ENCODE assay signal across 8 cellular contexts in the genomic region with DNA sequence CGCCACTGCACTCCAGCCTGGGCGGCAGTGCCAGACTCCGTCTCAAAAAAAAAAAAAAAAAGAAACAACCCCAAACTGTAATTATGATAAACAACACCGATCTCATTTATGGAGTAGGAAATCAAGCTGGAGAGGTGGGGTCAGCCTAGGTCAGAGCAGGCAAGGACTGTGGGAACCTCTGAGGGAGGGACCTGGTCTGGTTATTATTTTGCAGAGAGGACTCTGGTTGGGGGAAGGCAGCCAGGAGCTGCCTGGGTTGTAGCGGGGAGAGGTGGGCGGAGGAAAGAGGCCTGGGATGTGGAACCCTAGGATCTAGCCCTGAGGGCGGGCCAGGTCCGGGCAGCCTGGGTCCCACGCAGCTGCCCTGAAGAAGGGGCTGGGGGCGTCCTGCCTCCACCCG. TPM values are rescaled to one million over a fixed set of nuclear protein-coding genes. Genes with fewer than 3 reads are reported as not detected.
DNase-seq lines count a peak whose midpoint lies in the region; ATAC-seq and TF ChIP-seq lines count a peak whose summit lies in the region.

No MANE protein-coding gene starts in this region.

- H3K23ac ChIP-seq in mesenchymal stem cell (ENCODE audit: low read length in 2 of 2) = no peak overlapping the region

- H4K8ac ChIP-seq in mesenchymal stem cell (ENCODE audit: low read length) = peak overlapping the region; percentile 98

- no peak for DNase-seq in AG09309 (ENCODE audit: low read depth)
- peak; percentile 79 for DNase-seq in NCI-H2227 (lab: John Stamatoyannopoulos, UW; ENCODE audit: unreplicated experiment)
- DNase-seq in cardiac fibroblast (ENCODE audit: low read depth in 2 of 2) = peak in 1 of 2 donors; percentile 37
- no peak for DNase-seq in mesenchymal stem cell
- DNase-seq in upper lobe of right lung = no peak

- no peak overlapping the region for H2BK15ac ChIP-seq in mesenchymal stem cell (ENCODE audit: low read depth, poor library complexity, severe bottlenecking)

- H3K4me2 ChIP-seq in mesenchymal stem cell (ENCODE audit: low read length, poor library complexity, severe bottlenecking) = peak overlapping the region; percentile 30

- peak overlapping the region; percentile 63 for H3K9ac ChIP-seq in mesenchymal stem cell (ENCODE audit: low read length)

- peak overlapping the region; percentile 50 for H3K4me3 ChIP-seq in AG09309 (ENCODE audit: control insufficient read depth, low read depth, low read length)
- peak overlapping the region; percentile 46 to 55 for H3K4me3 ChIP-seq in cardiac fibroblast (replicated peaks in 1 of 2; ENCODE audit: low read depth in 2 of 2, low read length in 2 of 2)
- peak overlapping the region; percentile 57 to 72 for H3K4me3 ChIP-seq in mesenchymal stem cell (ENCODE audit: insufficient read depth in 1 of 2, low read depth in 1 of 2, low read length in 2 of 2)
- peak overlapping the region; percentile 66 for H3K4me3 ChIP-seq in upper lobe of right lung

- H3K79me1 ChIP-seq in mesenchymal stem cell (replicated peaks; ENCODE audit: low read length, poor library complexity, severe bottlenecking) = no peaks in the 10 kb centered on the region

- no peak overlapping the region for H2AFZ ChIP-seq in mesenchymal stem cell (ENCODE audit: low read depth, low read length)

- peak overlapping the region; percentile 81 for H4K91ac ChIP-seq in mesenchymal stem cell (ENCODE audit: low read length)

- ATAC-seq in GM18861 (IDR thresholded peaks at IDR 0.05; ENCODE audit: unreplicated experiment) = peak; percentile 14
- ATAC-seq in upper lobe of right lung = peak; percentile 50
- ATAC-seq in HG02884 (IDR thresholded peaks at IDR 0.05; ENCODE audit: unreplicated experiment) = no peak
- ATAC-seq in GM19324 (IDR thresholded peaks at IDR 0.05; ENCODE audit: low FRiP score, unreplicated experiment) = no peak

- H3K18ac ChIP-seq in mesenchymal stem cell (ENCODE audit: low read depth in 1 of 2, low read length in 2 of 2) = peak overlapping the region; percentile 75 to 94

- H3K27ac ChIP-seq in mesenchymal stem cell (ENCODE audit: low read length, poor library complexity, severe bottlenecking) = no peak overlapping the region
- H3K27ac ChIP-seq in upper lobe of right lung = peak overlapping the region; percentile 77

- intact Hi-C loops in upper lobe of right lung (cut with DNase I) = loop anchor here (10.0 kb wide), 1 partner anchor 64 kb away; no protein-coding TSS in a partner anchor

- WGBS in mesenchymal stem cell = 86% methylated on average over 2 of the region's 11 CpGs

- H3K14ac ChIP-seq in mesenchymal stem cell (ENCODE audit: low read length in 2 of 2) = no peak overlapping the region

- H3K27me3 ChIP-seq in mesenchymal stem cell (ENCODE audit: control insufficient read depth in 1 of 2, insufficient read depth in 1 of 2, low read length in 2 of 2) (peaks cover 5 to 27% of the 10 kb centered on the region in 2 experiments), upper lobe of right lung (peaks cover 7% of the 10 kb centered on the region)

- no peak overlapping the region for H2AK5ac ChIP-seq in mesenchymal stem cell (ENCODE audit: low read length, severe bottlenecking)

- no peak overlapping the region for H2BK5ac ChIP-seq in mesenchymal stem cell (ENCODE audit: low read depth, low read length, poor library complexity, severe bottlenecking)

- H3K9me3 ChIP-seq in mesenchymal stem cell (ENCODE audit: control insufficient read depth, low read length) = no peaks in the 10 kb centered on the region
- no peaks in the 10 kb centered on the region for H3K9me3 ChIP-seq in upper lobe of right lung

- H2BK120ac ChIP-seq in mesenchymal stem cell (ENCODE audit: low read depth, low read length) = peak overlapping the region; percentile 50

- no peak overlapping the region for H2BK12ac ChIP-seq in mesenchymal stem cell (ENCODE audit: low read length in 2 of 2)

- TF ChIP-seq CTCF in AG09309 (IDR thresholded peaks at IDR 0.05; ENCODE audit: control insufficient read depth, insufficient read depth, low read depth, low read length, missing control alignments) (no peak), cardiac fibroblast (IDR thresholded peaks at IDR 0.05; ENCODE audit: low read depth, low read length) (no peak), upper lobe of right lung (IDR thresholded peaks at IDR 0.05) (no peak)

- H3K36me3 ChIP-seq in mesenchymal stem cell (ENCODE audit: control insufficient read depth in 1 of 2, insufficient read depth in 2 of 2, low read depth in 1 of 2, low read length in 2 of 2) (no peaks in the 10 kb centered on the region), upper lobe of right lung (no peaks in the 10 kb centered on the region)

- H3K4ac ChIP-seq in mesenchymal stem cell (ENCODE audit: low read depth in 1 of 2, low read length in 2 of 2) = peak overlapping the region in 1 of 2 experiments; percentile 62

- H3K4me1 ChIP-seq in mesenchymal stem cell (ENCODE audit: control insufficient read depth, insufficient read depth, low read depth, low read length) (peaks cover 21% of the 10 kb centered on the region), upper lobe of right lung (no peaks in the 10 kb centered on the region)

RNA-seq across cellular contexts. Expression of gene HS3ST6, which starts 10.9 kb away (rescaled TPM):
- not detected for polyA plus RNA-seq in mesenchymal stem cell (2013, experiment 1 of 2)
- not detected for polyA plus RNA-seq in mesenchymal stem cell (2013, experiment 2 of 2)
- not detected for total RNA-seq in upper lobe of right lung

RNA-seq across cellular contexts. Expression of gene MSRB1, which starts 13.9 kb away (rescaled TPM):
- 21.0 TPM for polyA plus RNA-seq in mesenchymal stem cell (2013, experiment 1 of 2)
- polyA plus RNA-seq in mesenchymal stem cell (2013, experiment 2 of 2) = 19.0 TPM
- total RNA-seq in upper lobe of right lung = 28.8 TPM

RNA-seq across cellular contexts. Expression of gene RPL3L, which starts 25.4 kb away (rescaled TPM):
- not detected for polyA plus RNA-seq in mesenchymal stem cell (2013, experiment 1 of 2)
- not detected for polyA plus RNA-seq in mesenchymal stem cell (2013, experiment 2 of 2)
- total RNA-seq in upper lobe of right lung = not detected

RNA-seq across cellular contexts. Expression of gene NDUFB10, which starts 30.2 kb away (rescaled TPM):
- 173 TPM for polyA plus RNA-seq in mesenchymal stem cell (2013, experiment 1 of 2)
- polyA plus RNA-seq in mesenchymal stem cell (2013, experiment 2 of 2) = 165 TPM
- 86.7 TPM for total RNA-seq in upper lobe of right lung

RNA-seq across cellular contexts. Expression of gene RPS2, which starts 35.5 kb away (rescaled TPM):
- 4,366 TPM for polyA plus RNA-seq in mesenchymal stem cell (2013, experiment 1 of 2)
- 4,394 TPM for polyA plus RNA-seq in mesenchymal stem cell (2013, experiment 2 of 2)
- 1,490 TPM for total RNA-seq in upper lobe of right lung

Comparison
In these comparisons a context has a peak if more than half of its experiments do, and no peak if none do; other contexts are left out.
1. ATAC-seq: peak in GM18861 (single experiment) and upper lobe of right lung (single experiment); none in HG02884 (single experiment) and GM19324 (single experiment).
2. Peak in every context shown above with its lines, with median percentiles within 50 percentile points of each other: H3K4me3 ChIP-seq.